In genomic region chr1:30101477-30102227, GRCh38 we compare ENCODE assay signal across 2 cellular contexts.
TF ChIP-seq lines count a peak whose summit lies in the region.

No MANE protein-coding gene starts in this region.

TF ChIP-seq in SK-N-SH, 30 proteins besides CTCF, POLR2A, EP300 and RAD21:
- TF ChIP-seq FOXJ3 (CRISPR knock-in tag; IDR thresholded peaks at IDR 0.05) (no peak), RXRA (IDR thresholded peaks at IDR 0.05; ENCODE audit: borderline replicate concordance, low read depth) (no peak), TCF12 (IDR thresholded peaks at IDR 0.05) (no peak), USF2 (IDR thresholded peaks at IDR 0.05; ENCODE audit: borderline replicate concordance, low read depth, low read length) (no peak), IRF3 (IDR thresholded peaks at IDR 0.05; ENCODE audit: low read depth, low read length) (no peak), JUND (IDR thresholded peaks at IDR 0.05) (no peak), GATA2 (CRISPR knock-in tag; IDR thresholded peaks at IDR 0.05) (no peak), MEF2A (IDR thresholded peaks at IDR 0.05; ENCODE audit: borderline replicate concordance, low read depth) (no peak), TEAD4 (IDR thresholded peaks at IDR 0.05; ENCODE audit: borderline replicate concordance, insufficient read depth) (no peak), SIN3A (IDR thresholded peaks at IDR 0.05; ENCODE audit: borderline replicate concordance, low read depth, low read length) (no peak), ELF1 (IDR thresholded peaks at IDR 0.05) (no peak), POLR2AphosphoS5 (IDR thresholded peaks at IDR 0.05; ENCODE audit: low read depth, low read length) (no peak), PBX3 (IDR thresholded peaks at IDR 0.05) (no peak), YY1 (IDR thresholded peaks at IDR 0.05; ENCODE audit: low read depth) (no peak), EZH2phosphoT487 (IDR thresholded peaks at IDR 0.05; ENCODE audit: borderline replicate concordance, low read depth) (no peak), CHD2 (IDR thresholded peaks at IDR 0.05; ENCODE audit: low read length, partially characterized antibody) (no peak)

TF ChIP-seq in SK-N-SH treated with all-trans-retinoic acid at 6 μM for 48 hours, 23 proteins besides CTCF, POLR2A, EP300 and RAD21:
- TF ChIP-seq CREB5 (CRISPR knock-in tag; IDR thresholded peaks at IDR 0.05; ENCODE audit: low read depth): no peak
- TF ChIP-seq TCF4 (CRISPR knock-in tag; IDR thresholded peaks at IDR 0.05; ENCODE audit: borderline replicate concordance): no peak
- TF ChIP-seq ZC3H10 (CRISPR knock-in tag; IDR thresholded peaks at IDR 0.05): no peak
- no peak for TF ChIP-seq PPARA (CRISPR knock-in tag; IDR thresholded peaks at IDR 0.05; ENCODE audit: borderline replicate concordance)
- no peak for TF ChIP-seq CSDC2 (CRISPR knock-in tag; IDR thresholded peaks at IDR 0.05)
- no peak for TF ChIP-seq ZNF565 (CRISPR knock-in tag; conservative IDR thresholded peaks at IDR 0.05; ENCODE audit: low read depth)
- TF ChIP-seq CSRNP3 (CRISPR knock-in tag; IDR thresholded peaks at IDR 0.05): no peak
- TF ChIP-seq ZFP30 (CRISPR knock-in tag; IDR thresholded peaks at IDR 0.05): no peak
- TF ChIP-seq OSR1 (CRISPR knock-in tag; IDR thresholded peaks at IDR 0.05): no peak
- no peak for TF ChIP-seq POU6F1 (CRISPR knock-in tag; IDR thresholded peaks at IDR 0.05; ENCODE audit: borderline replicate concordance, low read depth)
- TF ChIP-seq ESRRG (CRISPR knock-in tag; IDR thresholded peaks at IDR 0.05): no peak
- no peak for TF ChIP-seq ARNTL (CRISPR knock-in tag; IDR thresholded peaks at IDR 0.05; ENCODE audit: borderline replicate concordance, low read depth)
- TF ChIP-seq GLIS3 (CRISPR knock-in tag; IDR thresholded peaks at IDR 0.05): no peak
- no peak for TF ChIP-seq RARB (CRISPR knock-in tag; IDR thresholded peaks at IDR 0.05)
TF ChIP-seq in SK-N-SH treated with all-trans-retinoic acid at 6 μM for 48 hours: peak in this region for 0.
